1 cellular context compared by ENCODE assay signal in the genomic region with DNA sequence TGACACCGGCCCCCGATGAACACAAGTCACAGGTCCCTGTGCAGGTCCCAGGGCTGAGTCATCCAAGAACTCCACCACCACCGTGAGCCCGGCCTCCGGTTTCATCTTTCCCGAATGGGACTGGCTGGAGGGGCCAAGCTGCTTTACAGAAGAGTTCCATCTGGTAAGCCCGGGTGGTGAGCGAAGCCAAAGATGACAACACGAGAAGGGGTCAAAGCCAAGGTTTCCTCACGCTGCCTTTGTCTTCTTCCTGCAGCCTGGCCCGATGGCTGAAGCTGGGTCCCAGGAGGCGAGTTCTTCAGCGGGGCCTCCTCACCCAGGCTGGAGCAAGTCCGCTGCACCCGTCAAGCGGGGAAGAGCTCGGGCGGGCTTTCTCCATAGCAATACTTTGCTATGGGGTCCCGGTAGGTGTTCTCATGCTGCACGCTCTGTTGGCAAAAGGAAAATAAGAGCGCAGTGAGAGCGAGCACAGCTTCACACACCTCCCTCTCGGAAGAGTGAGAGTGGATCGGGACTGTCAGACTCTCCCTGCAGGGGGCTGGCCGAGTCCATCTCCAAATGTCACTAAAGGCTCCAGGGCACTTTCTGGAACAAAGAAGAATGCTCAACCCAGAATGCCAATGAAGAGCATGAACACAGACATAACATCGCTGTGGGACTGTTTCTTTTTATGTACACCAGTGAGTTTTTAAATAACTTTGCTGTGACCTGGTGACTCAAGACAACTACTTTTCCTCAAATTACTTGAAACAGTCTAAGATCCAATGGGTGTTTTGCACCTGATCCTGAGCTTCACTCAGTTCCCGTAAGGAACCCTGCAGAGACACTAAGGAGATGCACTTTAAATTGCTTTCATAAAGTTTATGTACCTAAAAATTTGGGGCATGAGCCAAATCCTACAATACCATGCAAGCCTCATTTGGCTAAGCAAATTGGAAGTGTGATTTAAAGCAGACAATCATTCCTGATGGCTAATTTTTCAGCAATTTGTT.
A peak's percentile ranks its signal among the peaks of the same experiment; 100 is the strongest.
TF ChIP-seq lines count a peak whose summit lies in the region.

No MANE protein-coding gene starts in this region.

TF ChIP-seq in HEK293, 187 proteins besides CTCF, POLR2A, EP300 and RAD21 (continued from another document and continues in another):
- TF ChIP-seq, protein P1, sequence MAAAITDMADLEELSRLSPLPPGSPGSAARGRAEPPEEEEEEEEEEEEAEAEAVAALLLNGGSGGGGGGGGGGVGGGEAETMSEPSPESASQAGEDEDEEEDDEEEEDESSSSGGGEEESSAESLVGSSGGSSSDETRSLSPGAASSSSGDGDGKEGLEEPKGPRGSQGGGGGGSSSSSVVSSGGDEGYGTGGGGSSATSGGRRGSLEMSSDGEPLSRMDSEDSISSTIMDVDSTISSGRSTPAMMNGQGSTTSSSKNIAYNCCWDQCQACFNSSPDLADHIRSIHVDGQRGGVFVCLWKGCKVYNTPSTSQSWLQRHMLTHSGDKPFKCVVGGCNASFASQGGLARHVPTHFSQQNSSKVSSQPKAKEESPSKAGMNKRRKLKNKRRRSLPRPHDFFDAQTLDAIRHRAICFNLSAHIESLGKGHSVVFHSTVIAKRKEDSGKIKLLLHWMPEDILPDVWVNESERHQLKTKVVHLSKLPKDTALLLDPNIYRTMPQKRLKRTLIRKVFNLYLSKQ (tag by site-specific recombination; IDR thresholded peaks at IDR 0.05; ENCODE audit: borderline replicate concordance), result no peak
- TF ChIP-seq ZNF843 (tag by site-specific recombination; IDR thresholded peaks at IDR 0.05) (peak; percentile 68), ZNF19 (tag by site-specific recombination; IDR thresholded peaks at IDR 0.05; ENCODE audit: low read depth) (no peak), ZBTB21 (tag by site-specific recombination; IDR thresholded peaks at IDR 0.05) (no peak), ZBTB17 (tag by site-specific recombination; IDR thresholded peaks at IDR 0.05) (peak; percentile 96), ZNF433 (tag by site-specific recombination; IDR thresholded peaks at IDR 0.05; ENCODE audit: low read depth) (no peak), ZNF704 (tag by site-specific recombination; IDR thresholded peaks at IDR 0.05) (no peak), ZSCAN5A (tag by site-specific recombination; IDR thresholded peaks at IDR 0.05) (no peak), ZBTB11 (tag by site-specific recombination; conservative IDR thresholded peaks at IDR 0.05; ENCODE audit: low read depth) (no peak), OVOL3 (tag by site-specific recombination; IDR thresholded peaks at IDR 0.05) (peak; percentile 63; the same call in 1 of the 2 replicates), ZNF169 (tag by site-specific recombination; IDR thresholded peaks at IDR 0.05) (no peak), ZNF404 (tag by site-specific recombination; IDR thresholded peaks at IDR 0.05) (no peak), ZBTB1 (tag by site-specific recombination; IDR thresholded peaks at IDR 0.05) (no peak), ZNF521 (tag by site-specific recombination; IDR thresholded peaks at IDR 0.05) (no peak), IKZF3 (tag by site-specific recombination; IDR thresholded peaks at IDR 0.05) (peak; percentile 83), ZNF155 (tag by site-specific recombination; IDR thresholded peaks at IDR 0.05) (no peak), ZNF600 (tag by site-specific recombination; IDR thresholded peaks at IDR 0.05) (peak; percentile 90), ZNF510 (tag by site-specific recombination; IDR thresholded peaks at IDR 0.05; ENCODE audit: insufficient replicate concordance) (no peak), ZNF211 (tag by site-specific recombination; IDR thresholded peaks at IDR 0.05; ENCODE audit: low read depth) (no peak), ZNF23 (tag by site-specific recombination; IDR thresholded peaks at IDR 0.05; ENCODE audit: borderline replicate concordance) (no peak), ZNF473 (tag by site-specific recombination; IDR thresholded peaks at IDR 0.05) (no peak), KLF1 (tag by site-specific recombination; IDR thresholded peaks at IDR 0.05) (no peak), ZNF138 (tag by site-specific recombination; IDR thresholded peaks at IDR 0.05; ENCODE audit: borderline replicate concordance) (no peak), ELK4 (IDR thresholded peaks at IDR 0.05; ENCODE audit: borderline replicate concordance, low read depth, low read length) (no peak), SALL2 (tag by site-specific recombination; IDR thresholded peaks at IDR 0.05; ENCODE audit: borderline replicate concordance) (no peak), ZNF645 (tag by site-specific recombination; IDR thresholded peaks at IDR 0.05) (no peak), ZNF202 (tag by site-specific recombination; IDR thresholded peaks at IDR 0.05; ENCODE audit: borderline replicate concordance) (no peak), ZXDB (tag by site-specific recombination; IDR thresholded peaks at IDR 0.05) (peak; percentile 64; the same call in 1 of the 2 replicates), ZNF585B (tag by site-specific recombination; IDR thresholded peaks at IDR 0.05) (no peak), ZNF518A (tag by site-specific recombination; conservative IDR thresholded peaks at IDR 0.05; ENCODE audit: low read depth) (no peak)
- TF ChIP-seq, protein P2, sequence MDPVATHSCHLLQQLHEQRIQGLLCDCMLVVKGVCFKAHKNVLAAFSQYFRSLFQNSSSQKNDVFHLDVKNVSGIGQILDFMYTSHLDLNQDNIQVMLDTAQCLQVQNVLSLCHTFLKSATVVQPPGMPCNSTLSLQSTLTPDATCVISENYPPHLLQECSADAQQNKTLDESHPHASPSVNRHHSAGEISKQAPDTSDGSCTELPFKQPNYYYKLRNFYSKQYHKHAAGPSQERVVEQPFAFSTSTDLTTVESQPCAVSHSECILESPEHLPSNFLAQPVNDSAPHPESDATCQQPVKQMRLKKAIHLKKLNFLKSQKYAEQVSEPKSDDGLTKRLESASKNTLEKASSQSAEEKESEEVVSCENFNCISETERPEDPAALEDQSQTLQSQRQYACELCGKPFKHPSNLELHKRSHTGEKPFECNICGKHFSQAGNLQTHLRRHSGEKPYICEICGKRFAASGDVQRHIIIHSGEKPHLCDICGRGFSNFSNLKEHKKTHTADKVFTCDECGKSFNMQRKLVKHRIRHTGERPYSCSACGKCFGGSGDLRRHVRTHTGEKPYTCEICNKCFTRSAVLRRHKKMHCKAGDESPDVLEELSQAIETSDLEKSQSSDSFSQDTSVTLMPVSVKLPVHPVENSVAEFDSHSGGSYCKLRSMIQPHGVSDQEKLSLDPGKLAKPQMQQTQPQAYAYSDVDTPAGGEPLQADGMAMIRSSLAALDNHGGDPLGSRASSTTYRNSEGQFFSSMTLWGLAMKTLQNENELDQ (tag by site-specific recombination; IDR thresholded peaks at IDR 0.05; ENCODE audit: low read depth), result no peak
- TF ChIP-seq, protein P3, sequence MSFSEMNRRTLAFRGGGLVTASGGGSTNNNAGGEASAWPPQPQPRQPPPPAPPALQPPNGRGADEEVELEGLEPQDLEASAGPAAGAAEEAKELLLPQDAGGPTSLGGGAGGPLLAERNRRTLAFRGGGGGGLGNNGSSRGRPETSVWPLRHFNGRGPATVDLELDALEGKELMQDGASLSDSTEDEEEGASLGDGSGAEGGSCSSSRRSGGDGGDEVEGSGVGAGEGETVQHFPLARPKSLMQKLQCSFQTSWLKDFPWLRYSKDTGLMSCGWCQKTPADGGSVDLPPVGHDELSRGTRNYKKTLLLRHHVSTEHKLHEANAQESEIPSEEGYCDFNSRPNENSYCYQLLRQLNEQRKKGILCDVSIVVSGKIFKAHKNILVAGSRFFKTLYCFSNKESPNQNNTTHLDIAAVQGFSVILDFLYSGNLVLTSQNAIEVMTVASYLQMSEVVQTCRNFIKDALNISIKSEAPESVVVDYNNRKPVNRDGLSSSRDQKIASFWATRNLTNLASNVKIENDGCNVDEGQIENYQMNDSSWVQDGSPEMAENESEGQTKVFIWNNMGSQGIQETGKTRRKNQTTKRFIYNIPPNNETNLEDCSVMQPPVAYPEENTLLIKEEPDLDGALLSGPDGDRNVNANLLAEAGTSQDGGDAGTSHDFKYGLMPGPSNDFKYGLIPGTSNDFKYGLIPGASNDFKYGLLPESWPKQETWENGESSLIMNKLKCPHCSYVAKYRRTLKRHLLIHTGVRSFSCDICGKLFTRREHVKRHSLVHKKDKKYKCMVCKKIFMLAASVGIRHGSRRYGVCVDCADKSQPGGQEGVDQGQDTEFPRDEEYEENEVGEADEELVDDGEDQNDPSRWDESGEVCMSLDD (tag by site-specific recombination; IDR thresholded peaks at IDR 0.05), result no peak
